ENCODE assay signal across 24 cellular contexts in genomic region chr22:42288791-42289190, GRCh38. TPM values are rescaled to one million over a fixed set of nuclear protein-coding genes. Genes with fewer than 3 reads are reported as not detected.
A peak's percentile ranks its signal among the peaks of the same experiment; 100 is the strongest.
DNase-seq lines count a peak whose midpoint lies in the region; ATAC-seq, FAIRE-seq and TF ChIP-seq lines count a peak whose summit lies in the region.
"Had no signal": no experiment of that assay in that cellular context is flagged by ENCODE, and none has a peak within 500 bp of the region (broad histone marks: within the 10 kb centered on the region; RNA-seq: fewer than 3 reads in every experiment).

No MANE protein-coding gene starts in this region.

- no peak for ATAC-seq in Right ventricle myocardium inferior
- ATAC-seq in activated CD8-positive, alpha-beta T cell treated with anti-CD3 and anti-CD28 coated beads, Interleukin-2, amount 10 ng/mL, durations not matched to agents 7 days and 5 days = no peak
- ATAC-seq: GM23338, K562, SK-N-SH treated with all-trans-retinoic acid at 6 μM for 48 hours had no signal

- H2AFZ ChIP-seq in Loucy (ENCODE audit: low read length) (no peak overlapping the region), osteoblast (ENCODE audit: low read length) (no peak overlapping the region)
- H2AFZ ChIP-seq: GM23338 had no signal

- peaks cover 4% of the 10 kb centered on the region for H3K27me3 Mint-ChIP-seq in activated CD8-positive, alpha-beta T cell treated with anti-CD3 and anti-CD28 coated beads, Interleukin-2, amount 10 ng/mL, durations not matched to agents 7 days and 5 days (ENCODE audit: low read depth)
- H3K27me3 Mint-ChIP-seq: CD4-positive, CD25-positive, alpha-beta regulatory T cell had no signal

- H3K4me1 ChIP-seq in Loucy (ENCODE audit: insufficient read depth, low read length, poor library complexity, severe bottlenecking) (peaks cover 46% of the 10 kb centered on the region), osteoblast (ENCODE audit: insufficient read depth, low read length) (no peaks in the 10 kb centered on the region)

- FAIRE-seq in bronchial epithelial cell (lab: Jason Lieb, UNC) = no peak
- FAIRE-seq: HTR-8/SVneo, K562 had no signal

- no peaks in the 10 kb centered on the region for H4K20me1 ChIP-seq in Loucy (ENCODE audit: insufficient read depth, low read length, poor library complexity, severe bottlenecking)
- peaks cover 4% of the 10 kb centered on the region for H4K20me1 ChIP-seq in osteoblast (ENCODE audit: insufficient read depth, low read length)

- H3K27me3 ChIP-seq in Loucy (ENCODE audit: insufficient read depth, low read length, poor library complexity, severe bottlenecking) = no peaks in the 10 kb centered on the region
- peaks cover 9% of the 10 kb centered on the region for H3K27me3 ChIP-seq in bronchial epithelial cell (ENCODE audit: control insufficient read depth, insufficient read depth, low read length)
- peaks cover 27% of the 10 kb centered on the region for H3K27me3 ChIP-seq in osteoblast (ENCODE audit: insufficient read depth, low read length)
- H3K27me3 ChIP-seq: BE2C had no signal

- no peaks in the 10 kb centered on the region for H3K36me3 Mint-ChIP-seq in activated CD8-positive, alpha-beta T cell treated with anti-CD3 and anti-CD28 coated beads, Interleukin-2, amount 10 ng/mL, durations not matched to agents 7 days and 5 days (ENCODE audit: low read depth)
- H3K36me3 Mint-ChIP-seq: CD4-positive, CD25-positive, alpha-beta regulatory T cell had no signal

- H3K79me2 ChIP-seq in Loucy (ENCODE audit: insufficient read depth, low read length) (peaks cover 28% of the 10 kb centered on the region), osteoblast (ENCODE audit: insufficient read depth, low read length) (no peaks in the 10 kb centered on the region)

- CTCF ChIA-PET in activated CD8-positive, alpha-beta T cell treated with anti-CD3 and anti-CD28 coated beads, Interleukin-2, amount 10 ng/mL, durations not matched to agents 7 days and 5 days (lab: Charles Lee) = no interaction called here

- H3K4me3 Mint-ChIP-seq in activated CD8-positive, alpha-beta T cell treated with anti-CD3 and anti-CD28 coated beads, Interleukin-2, amount 10 ng/mL, durations not matched to agents 7 days and 5 days = no peak overlapping the region
- H3K4me3 Mint-ChIP-seq: CD4-positive, CD25-positive, alpha-beta regulatory T cell; GM23338; H9 had no signal

- DNase-seq in Right ventricle myocardium inferior (ENCODE audit: missing footprints) (peak; percentile 1), cardiac septum (ENCODE audit: low spot score) (no peak), bronchial epithelial cell (ENCODE audit: low read depth) (peak; percentile 74), osteoblast (ENCODE audit: insufficient read length, low spot score, missing footprints) (peak; percentile 27), epidermal melanocyte (ENCODE audit: insufficient read length, low spot score) (no peak), lower leg skin (ENCODE audit: low spot score in 2 of 2) (no peak)
- no peak for DNase-seq in activated CD8-positive, alpha-beta T cell treated with anti-CD3 and anti-CD28 coated beads, Interleukin-2, amount 10 ng/mL, durations not matched to agents 7 days and 5 days
- DNase-seq: 8988T; ACHN; CD4-positive, CD25-positive, alpha-beta regulatory T cell; COR-L47; DMS53; H9; MM.1S; NCI-H2029; NCI-H2227 treated with DMSO at 0.1 percent for 48 hours; NCI-H526 treated with DMSO at 0.1 percent for 48 hours; RPMI8226 had no signal

- TF ChIP-seq CTCF in Loucy (conservative IDR thresholded peaks at IDR 0.05; ENCODE audit: low read length) (no peak), bronchial epithelial cell (IDR thresholded peaks at IDR 0.05; ENCODE audit: insufficient read depth, low read length, severe bottlenecking) (no peak), osteoblast (IDR thresholded peaks at IDR 0.05; ENCODE audit: extremely low read depth, low read depth, low read length) (no peak), lower leg skin (IDR thresholded peaks at IDR 0.05) (no peak)

- no peak overlapping the region for H3K27ac ChIP-seq in osteoblast (ENCODE audit: low read depth, low read length)

- H3K36me3 ChIP-seq in Loucy (ENCODE audit: insufficient read depth, low read length) = no peaks in the 10 kb centered on the region
- H3K36me3 ChIP-seq in bronchial epithelial cell (ENCODE audit: control insufficient read depth, insufficient read depth, low read length) = no peaks in the 10 kb centered on the region
- no peaks in the 10 kb centered on the region for H3K36me3 ChIP-seq in osteoblast (ENCODE audit: insufficient read depth, low read length)
- H3K36me3 ChIP-seq: BE2C had no signal

- peaks cover 12% of the 10 kb centered on the region; the same call in 1 of the 2 replicates for H3F3A ChIP-seq in Loucy (ENCODE audit: low read depth)

- TF ChIP-seq POLR2A in lower leg skin (IDR thresholded peaks at IDR 0.05) = no peak

- H3K4me1 Mint-ChIP-seq in activated CD8-positive, alpha-beta T cell treated with anti-CD3 and anti-CD28 coated beads, Interleukin-2, amount 10 ng/mL, durations not matched to agents 7 days and 5 days (ENCODE audit: low read depth) = peaks cover 34% of the 10 kb centered on the region

- H3K9me3 ChIP-seq in Loucy (ENCODE audit: insufficient read depth, low read depth, low read length) (no peaks in the 10 kb centered on the region), osteoblast (ENCODE audit: low read depth, low read length) (no peaks in the 10 kb centered on the region)
- H3K9me3 ChIP-seq: BE2C had no signal

- H3K4me2 ChIP-seq in Loucy (ENCODE audit: low read depth, low read length, poor library complexity, severe bottlenecking) (no peak overlapping the region), osteoblast (ENCODE audit: insufficient read depth, low read length) (no peak overlapping the region)
- H3K4me2 ChIP-seq: GM23338 had no signal

- no peaks in the 10 kb centered on the region for H3K9me3 Mint-ChIP-seq in activated CD8-positive, alpha-beta T cell treated with anti-CD3 and anti-CD28 coated beads, Interleukin-2, amount 10 ng/mL, durations not matched to agents 7 days and 5 days (ENCODE audit: insufficient read depth)
- H3K9me3 Mint-ChIP-seq: CD4-positive, CD25-positive, alpha-beta regulatory T cell; GM23338; H9 had no signal

- WGBS in lower leg skin, 2 donors = 40 to 64% methylated on average over 5 of the region's 5 CpGs

- H3K27ac Mint-ChIP-seq in activated CD8-positive, alpha-beta T cell treated with anti-CD3 and anti-CD28 coated beads, Interleukin-2, amount 10 ng/mL, durations not matched to agents 7 days and 5 days = no peak overlapping the region
- H3K27ac Mint-ChIP-seq: CD4-positive, CD25-positive, alpha-beta regulatory T cell; GM23338; H9 had no signal

- intact Hi-C loops in Right ventricle myocardium inferior (cut with DNase I) = no loop called here
- intact Hi-C loops in cardiac septum (cut with DNase I) = no loop called here
- intact Hi-C loops in lower leg skin (cut with DNase I; ENCODE audit: low total_unique reads) = no loop called here

- no peaks in the 10 kb centered on the region for H3K9me2 ChIP-seq in Loucy (replicated peaks; ENCODE audit: low read depth, low read length)

- H3K4me3 ChIP-seq in Loucy (ENCODE audit: low read length, poor library complexity, severe bottlenecking) = no peak overlapping the region
- H3K4me3 ChIP-seq in bronchial epithelial cell (ENCODE audit: low read depth, low read length) = no peak overlapping the region
- H3K4me3 ChIP-seq in osteoblast (ENCODE audit: insufficient read depth, low read length) = no peak overlapping the region
- no peak overlapping the region for H3K4me3 ChIP-seq in lower leg skin (ENCODE audit: low read depth, poor library complexity, severe bottlenecking)
- H3K4me3 ChIP-seq: GM23338, K562 had no signal

- peak overlapping the region; percentile 44 for H3K9ac ChIP-seq in Loucy (ENCODE audit: low read depth, low read length, poor library complexity, severe bottlenecking)

- POLR2A ChIA-PET in activated CD8-positive, alpha-beta T cell treated with anti-CD3 and anti-CD28 coated beads, Interleukin-2, amount 10 ng/mL, durations not matched to agents 7 days and 5 days (lab: Charles Lee) = no interaction called here

RNA-seq across cellular contexts. Expression of gene TCF20, which starts 18.3 kb away (rescaled TPM):
- total RNA-seq in Right ventricle myocardium inferior = 16.7 TPM
- 15.3 TPM for total RNA-seq in cardiac septum
- 36.9 and 40.8 TPM in 2 replicates for total RNA-seq in bronchial epithelial cell
- 30.9 and 35.1 TPM in 2 replicates for total RNA-seq in osteoblast
- total RNA-seq in activated CD8-positive, alpha-beta T cell treated with anti-CD3 and anti-CD28 coated beads, Interleukin-2, amount 10 ng/mL, durations not matched to agents 7 days and 5 days = 10 to 100 TPM; 75.9 to 80.5 TPM
- total RNA-seq in lower leg skin = 10 to 100 TPM; 51.1 to 62.3 (median 58.4) TPM

Comparison
In these comparisons a context has a peak if more than half of its experiments do, and no peak if none do; other contexts are left out.
1. DNase-seq: peak in Right ventricle myocardium inferior (single experiment), bronchial epithelial cell (single experiment) and osteoblast (single experiment); none in cardiac septum (single experiment), activated CD8-positive, alpha-beta T cell treated with anti-CD3 and anti-CD28 coated beads, Interleukin-2, amount 10 ng/mL, durations not matched to agents 7 days and 5 days (single experiment), epidermal melanocyte (single experiment) and lower leg skin (0 of 2).